Comparison of ENCODE assay signal across 2 cellular contexts in the genomic region with DNA sequence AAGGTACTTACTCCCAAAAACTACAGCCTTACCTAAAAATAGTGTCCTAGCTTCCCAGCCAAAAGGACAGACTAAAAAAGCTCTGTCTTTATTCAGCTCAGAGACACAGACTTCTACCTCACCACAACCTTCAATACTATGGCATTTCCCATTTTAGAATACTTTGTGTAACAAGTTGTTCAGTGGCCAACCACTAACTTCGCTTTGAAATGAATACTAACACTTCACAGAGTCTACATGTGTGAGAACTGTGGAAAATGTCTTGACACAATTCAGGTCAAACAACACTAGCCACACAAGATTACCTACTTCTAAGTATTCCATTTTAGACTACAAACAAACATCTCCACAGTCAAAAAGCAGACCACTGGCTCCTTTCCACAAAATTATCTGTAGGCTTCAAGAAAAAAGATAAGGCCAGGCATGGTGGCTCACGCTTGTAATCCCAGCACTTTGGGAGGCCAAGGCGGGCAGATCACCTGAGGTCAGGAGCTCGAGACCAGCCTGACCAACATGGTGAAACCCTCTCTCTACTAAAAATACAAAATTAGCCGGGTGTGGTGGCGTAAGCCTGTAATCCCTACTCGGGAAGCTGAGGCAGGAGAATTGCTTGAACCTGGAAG.
TF ChIP-seq lines count a peak whose summit lies in the region.

No MANE protein-coding gene starts in this region.

TF ChIP-seq in HepG2, 621 proteins besides CTCF, POLR2A, EP300 and RAD21:
- TF ChIP-seq, protein P1, sequence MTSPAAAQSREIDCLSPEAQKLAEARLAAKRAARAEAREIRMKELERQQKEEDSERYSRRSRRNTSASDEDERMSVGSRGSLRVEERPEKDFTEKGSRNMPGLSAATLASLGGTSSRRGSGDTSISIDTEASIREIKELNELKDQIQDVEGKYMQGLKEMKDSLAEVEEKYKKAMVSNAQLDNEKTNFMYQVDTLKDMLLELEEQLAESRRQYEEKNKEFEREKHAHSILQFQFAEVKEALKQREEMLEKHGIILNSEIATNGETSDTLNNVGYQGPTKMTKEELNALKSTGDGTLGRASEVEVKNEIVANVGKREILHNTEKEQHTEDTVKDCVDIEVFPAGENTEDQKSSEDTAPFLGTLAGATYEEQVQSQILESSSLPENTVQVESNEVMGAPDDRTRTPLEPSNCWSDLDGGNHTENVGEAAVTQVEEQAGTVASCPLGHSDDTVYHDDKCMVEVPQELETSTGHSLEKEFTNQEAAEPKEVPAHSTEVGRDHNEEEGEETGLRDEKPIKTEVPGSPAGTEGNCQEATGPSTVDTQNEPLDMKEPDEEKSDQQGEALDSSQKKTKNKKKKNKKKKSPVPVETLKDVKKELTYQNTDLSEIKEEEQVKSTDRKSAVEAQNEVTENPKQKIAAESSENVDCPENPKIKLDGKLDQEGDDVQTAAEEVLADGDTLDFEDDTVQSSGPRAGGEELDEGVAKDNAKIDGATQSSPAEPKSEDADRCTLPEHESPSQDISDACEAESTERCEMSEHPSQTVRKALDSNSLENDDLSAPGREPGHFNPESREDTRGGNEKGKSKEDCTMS (CRISPR knock-in tag; conservative IDR thresholded peaks at IDR 0.05): no peak
- no peak for TF ChIP-seq MBD4 (IDR thresholded peaks at IDR 0.05; ENCODE audit: borderline replicate concordance, low read length)

TF ChIP-seq in endothelial cell of umbilical vein, 7 proteins besides CTCF, POLR2A, EP300 and RAD21:
- TF ChIP-seq, protein P2, sequence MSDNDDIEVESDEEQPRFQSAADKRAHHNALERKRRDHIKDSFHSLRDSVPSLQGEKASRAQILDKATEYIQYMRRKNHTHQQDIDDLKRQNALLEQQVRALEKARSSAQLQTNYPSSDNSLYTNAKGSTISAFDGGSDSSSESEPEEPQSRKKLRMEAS (IDR thresholded peaks at IDR 0.05; ENCODE audit: insufficient read depth, insufficient read length): no peak
- TF ChIP-seq FOS (IDR thresholded peaks at IDR 0.05; ENCODE audit: borderline replicate concordance, insufficient read depth, low read length) (no peak), GATA2 (IDR thresholded peaks at IDR 0.05; ENCODE audit: insufficient read depth, insufficient read length, low read depth, low read length) (no peak), POLR2AphosphoS5 (IDR thresholded peaks at IDR 0.05; ENCODE audit: insufficient read depth, low read depth, low read length) (no peak), EZH2 (IDR thresholded peaks at IDR 0.05; ENCODE audit: borderline replicate concordance, low read depth, low read length, severe bottlenecking) (no peak), JUN (IDR thresholded peaks at IDR 0.05; ENCODE audit: borderline replicate concordance, insufficient read depth, insufficient read length, low read depth) (no peak), MYC (IDR thresholded peaks at IDR 0.05; ENCODE audit: low read depth, low read length) (no peak)
